ENCODE assay signal across 10 cellular contexts in genomic region chr17:69921046-69921445, GRCh38.
"Had no signal": no experiment of that assay in that cellular context is flagged by ENCODE, and none has a peak within 500 bp of the region (broad histone marks: within the 10 kb centered on the region; RNA-seq: fewer than 3 reads in every experiment).

No MANE protein-coding gene starts in this region.

- H3K27ac Mint-ChIP-seq: HFFc6 had no signal

- ATAC-seq: HCT116, K562 had no signal

- H2AFZ ChIP-seq: GM23248 had no signal

- H3K36me3 ChIP-seq: HAP-1 had no signal

- FAIRE-seq: HTR-8/SVneo, K562 had no signal

- H3K4me3 Mint-ChIP-seq: HFFc6 had no signal

- H3K4me1 ChIP-seq: HAP-1 had no signal

- H3K9me3 Mint-ChIP-seq: HFFc6 had no signal

- H3K9me3 ChIP-seq: HAP-1 had no signal

- H3K4me3 ChIP-seq: GM23248, HAP-1, K562 had no signal

- DNase-seq: GM23248, GOT3, H7, HFFc6, IMR-90, KG1 had no signal

- H3K27ac ChIP-seq: GM23248 had no signal
